Comparison of ENCODE assay signal across 8 cellular contexts in the genomic region with DNA sequence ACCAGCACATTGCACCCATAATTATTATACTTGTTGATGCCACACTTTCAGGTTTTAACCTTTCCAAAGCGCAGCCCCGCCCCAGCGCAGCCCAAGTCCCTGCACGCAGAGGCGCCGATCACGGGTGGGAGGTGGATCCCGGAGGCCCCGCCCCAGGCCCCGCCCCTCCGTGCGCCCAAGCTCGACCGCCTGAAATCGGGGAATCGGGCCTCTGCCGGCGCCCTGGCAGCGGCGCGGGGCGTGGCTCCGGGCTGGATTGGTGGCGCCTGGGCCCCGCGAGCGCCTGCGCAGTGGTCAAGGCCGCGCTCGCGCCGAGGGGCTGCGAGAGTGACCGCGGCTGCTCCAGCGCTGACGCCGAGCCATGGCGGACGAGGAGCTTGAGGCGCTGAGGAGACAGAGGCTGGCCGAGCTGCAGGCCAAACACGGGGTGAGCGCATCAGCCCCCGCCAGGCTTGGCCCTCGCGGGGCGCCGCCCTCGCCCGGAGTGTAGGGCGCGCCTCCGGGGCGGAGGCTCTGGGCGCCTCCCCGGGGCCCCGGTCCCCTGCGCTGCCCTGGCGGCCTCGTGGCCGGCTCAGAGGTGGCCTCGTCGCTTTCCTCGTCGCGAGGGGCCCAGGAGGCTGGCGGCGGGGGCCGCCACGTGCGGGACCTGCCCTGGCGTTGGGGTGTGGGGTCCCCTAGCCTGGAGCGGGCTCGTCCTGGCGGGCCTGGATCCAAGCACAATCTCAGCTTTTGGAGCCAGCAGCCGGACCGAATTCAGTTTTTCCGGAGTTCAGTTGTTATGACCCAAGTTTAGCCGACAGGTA. TPM values are rescaled to one million over a fixed set of nuclear protein-coding genes. Genes with fewer than 3 reads are reported as not detected.
DNase-seq lines count a peak whose midpoint lies in the region; ATAC-seq and TF ChIP-seq lines count a peak whose summit lies in the region.

A gene with protein sequence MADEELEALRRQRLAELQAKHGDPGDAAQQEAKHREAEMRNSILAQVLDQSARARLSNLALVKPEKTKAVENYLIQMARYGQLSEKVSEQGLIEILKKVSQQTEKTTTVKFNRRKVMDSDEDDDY (plus strand): TSS at position 290 of the 803 bp plus-strand sequence. CDS start 72 bp downstream, at position 362.

- ATAC-seq in GM21619 (IDR thresholded peaks at IDR 0.05; ENCODE audit: unreplicated experiment): peak; percentile 83

- no peak for TF ChIP-seq EP300 in Ishikawa (IDR thresholded peaks at IDR 0.05; ENCODE audit: borderline replicate concordance)

- peak; percentile 73 for DNase-seq in DMS153 treated with DMSO at 0.1 percent for 48 hours (lab: John Stamatoyannopoulos, UW; ENCODE audit: unreplicated experiment)
- peak; percentile 93 for DNase-seq in OCI-M2 (lab: John Stamatoyannopoulos, UW; ENCODE audit: unreplicated experiment)
- peak; percentile 98 for DNase-seq in activated T-cell treated with anti-CD3 and anti-CD28 coated beads, Interleukin-2, amount 50 U/mL, for 1 hour
- DNase-seq in epithelial cell of proximal tubule (ENCODE audit: low read depth): peak; percentile 25
- DNase-seq in mucosa of gallbladder (ENCODE audit: low spot score): peak; percentile 97
- DNase-seq in stimulated activated CD8-positive, alpha-beta memory T cell treated with anti-CD3 and anti-CD28 coated beads, Interleukin-4, amount 100 ng/mL, for 24 hours (ENCODE audit: low read depth): peak; percentile 98

- no peak for TF ChIP-seq CTCF in epithelial cell of proximal tubule (conservative IDR thresholded peaks at IDR 0.05; ENCODE audit: low read depth, low read length)

- peak within 1 kb of the TSS; percentile 96 for H3K4me3 ChIP-seq in epithelial cell of proximal tubule (ENCODE audit: low read depth, low read length)

- no peak for TF ChIP-seq RAD21 in Ishikawa (IDR thresholded peaks at IDR 0.05; ENCODE audit: low read depth)

TF ChIP-seq in Ishikawa, 13 proteins besides CTCF, POLR2A, EP300 and RAD21:
- TF ChIP-seq TCF12 (IDR thresholded peaks at IDR 0.05; ENCODE audit: low read depth) (peak; percentile 10; the same call in 1 of the 2 replicates), ZBTB7A (IDR thresholded peaks at IDR 0.05; ENCODE audit: low read depth) (no peak), EGR1 (IDR thresholded peaks at IDR 0.05) (no peak), YY1 (IDR thresholded peaks at IDR 0.05; ENCODE audit: low read depth) (peak; percentile 82), TAF1 (IDR thresholded peaks at IDR 0.05; ENCODE audit: low read depth) (no peak; the same call in 1 of the 2 replicates), NFIC (IDR thresholded peaks at IDR 0.05) (no peak)
- TF ChIP-seq, protein P1, sequence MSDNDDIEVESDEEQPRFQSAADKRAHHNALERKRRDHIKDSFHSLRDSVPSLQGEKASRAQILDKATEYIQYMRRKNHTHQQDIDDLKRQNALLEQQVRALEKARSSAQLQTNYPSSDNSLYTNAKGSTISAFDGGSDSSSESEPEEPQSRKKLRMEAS (IDR thresholded peaks at IDR 0.05): peak; percentile 82

RNA-seq across cellular contexts. Expression of the gene that starts here (rescaled TPM):
- 298 and 315 TPM in 2 replicates for total RNA-seq in epithelial cell of proximal tubule
- 56.4 TPM for total RNA-seq in mucosa of gallbladder

Comparison
In these comparisons a context has a peak if more than half of its experiments do, and no peak if none do; other contexts are left out.
1. Peak in every context shown above with its lines: DNase-seq, ATAC-seq and H3K4me3 ChIP-seq.
2. DNase-seq: peak in every context shown above with its lines; median percentile 98 in activated T-cell treated with anti-CD3 and anti-CD28 coated beads, Interleukin-2, amount 50 U/mL, for 1 hour; 98 in stimulated activated CD8-positive, alpha-beta memory T cell treated with anti-CD3 and anti-CD28 coated beads, Interleukin-4, amount 100 ng/mL, for 24 hours; 97 in mucosa of gallbladder; 93 in OCI-M2; 73 in DMS153 treated with DMSO at 0.1 percent for 48 hours; 25 in epithelial cell of proximal tubule.